ENCODE assay signal across 41 cellular contexts in the genomic region with DNA sequence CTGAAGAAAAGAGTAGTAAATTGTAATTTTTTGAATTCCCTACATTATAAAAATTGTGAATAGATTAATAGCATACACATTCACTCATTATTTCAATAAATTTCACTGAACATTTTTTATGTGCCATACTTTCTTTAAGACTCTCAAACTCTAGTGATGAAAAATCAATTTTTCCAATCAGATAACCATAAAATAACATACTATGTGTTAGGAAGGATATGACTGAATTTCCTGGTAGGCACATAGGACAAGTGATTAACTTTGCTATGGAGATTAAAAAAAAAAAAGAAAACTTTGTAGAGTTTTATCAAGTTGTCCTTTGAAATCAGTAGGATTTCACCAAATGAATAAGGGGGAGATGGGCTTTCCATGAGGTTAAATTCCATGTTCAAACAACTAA.
"Had no signal": no experiment of that assay in that cellular context is flagged by ENCODE, and none has a peak within 500 bp of the region (broad histone marks: within the 10 kb centered on the region; RNA-seq: fewer than 3 reads in every experiment).

No MANE protein-coding gene starts in this region.

- H3K4me3 Mint-ChIP-seq: activated naive CD4-positive, alpha-beta T cell treated with anti-CD3 and anti-CD28 coated beads for 36 hours; activated naive CD4-positive, alpha-beta T cell treated with anti-CD3 and anti-CD28 coated beads, Interleukin-2, amount 10 ng/mL, durations not matched to agents 7 days and 5 days; activated naive CD4-positive, alpha-beta T cell treated with anti-CD3 and anti-CD28 coated beads, Interleukin-2, amount 50 U/mL, for 24 hours; activated naive CD8-positive, alpha-beta T cell; activated naive CD8-positive, alpha-beta T cell treated with anti-CD3 and anti-CD28 coated beads for 36 hours; activated naive CD8-positive, alpha-beta T cell treated with anti-CD3 and anti-CD28 coated beads, Interleukin-2, amount 10 ng/mL, durations not matched to agents 7 days and 5 days; activated naive CD8-positive, alpha-beta T cell treated with anti-CD3 and anti-CD28 coated beads, Interleukin-2, amount 50 U/mL, for 24 hours; activated T-cell treated with anti-CD3 and anti-CD28 coated beads, Interleukin-2, amount 50 U/mL, for 24 hours; activated T-cell treated with anti-CD3 and anti-CD28 coated beads, Interleukin-2, amount 50 U/mL, for 4 hours; activated T-cell treated with anti-CD3 and anti-CD28 coated beads, Interleukin-2, amount 50 U/mL, for 72 hours; activated T-helper 1 cell treated with anti-CD3 and anti-CD28 coated beads, Interleukin-12 subunit alpha, Interleukin-12 subunit beta, Interleukin-2, Interleukin-4 antibody, amounts not matched to agents 30 ng/mL and 10 ng/mL and 1 ng/mL, durations not matched to agents 14 hours and 24 hours and 36 hours; activated T-helper 17 cell treated with anti-CD3 and anti-CD28 coated beads, Interleukin-2, amount 50 U/mL, for 72 hours; brain; central memory CD8-positive, alpha-beta T cell had no signal

- H3K27me3 Mint-ChIP-seq: activated naive CD4-positive, alpha-beta T cell treated with anti-CD3 and anti-CD28 coated beads, Interleukin-2, amount 10 ng/mL, durations not matched to agents 7 days and 5 days; activated naive CD4-positive, alpha-beta T cell treated with anti-CD3 and anti-CD28 coated beads, Interleukin-2, amount 50 U/mL, for 24 hours; activated naive CD8-positive, alpha-beta T cell; activated naive CD8-positive, alpha-beta T cell treated with anti-CD3 and anti-CD28 coated beads for 36 hours; activated naive CD8-positive, alpha-beta T cell treated with anti-CD3 and anti-CD28 coated beads, Interleukin-2, amount 10 ng/mL, durations not matched to agents 7 days and 5 days; activated naive CD8-positive, alpha-beta T cell treated with anti-CD3 and anti-CD28 coated beads, Interleukin-2, amount 50 U/mL, for 24 hours; activated T-cell treated with anti-CD3 and anti-CD28 coated beads, Interleukin-2, amount 50 U/mL, for 24 hours; activated T-helper 17 cell treated with anti-CD3 and anti-CD28 coated beads, Interleukin-2, amount 50 U/mL, for 72 hours; brain; central memory CD8-positive, alpha-beta T cell had no signal

- H3K27me3 ChIP-seq: adrenal gland, ascending aorta, body of pancreas, brain microvascular endothelial cell, breast epithelium, cardiac muscle cell had no signal

- H3K9me3 ChIP-seq: adrenal gland, ascending aorta, body of pancreas, breast epithelium had no signal

- H3K36me3 Mint-ChIP-seq: activated naive CD4-positive, alpha-beta T cell treated with anti-CD3 and anti-CD28 coated beads, Interleukin-2, amount 10 ng/mL, durations not matched to agents 7 days and 5 days; activated naive CD4-positive, alpha-beta T cell treated with anti-CD3 and anti-CD28 coated beads, Interleukin-2, amount 50 U/mL, for 24 hours; activated naive CD4-positive, alpha-beta T cell treated with anti-CD3 and anti-CD28 coated beads, Interleukin-2, amount 50 U/mL, for 72 hours; activated naive CD8-positive, alpha-beta T cell; activated naive CD8-positive, alpha-beta T cell treated with anti-CD3 and anti-CD28 coated beads for 36 hours; activated naive CD8-positive, alpha-beta T cell treated with anti-CD3 and anti-CD28 coated beads, Interleukin-2, amount 10 ng/mL, durations not matched to agents 7 days and 5 days; brain had no signal

- H3K4me1 Mint-ChIP-seq: activated naive CD4-positive, alpha-beta T cell treated with anti-CD3 and anti-CD28 coated beads, Interleukin-2, amount 10 ng/mL, durations not matched to agents 7 days and 5 days; activated naive CD4-positive, alpha-beta T cell treated with anti-CD3 and anti-CD28 coated beads, Interleukin-2, amount 50 U/mL, for 24 hours; activated naive CD8-positive, alpha-beta T cell treated with anti-CD3 and anti-CD28 coated beads for 36 hours; activated naive CD8-positive, alpha-beta T cell treated with anti-CD3 and anti-CD28 coated beads, Interleukin-2, amount 10 ng/mL, durations not matched to agents 7 days and 5 days; activated naive CD8-positive, alpha-beta T cell treated with anti-CD3 and anti-CD28 coated beads, Interleukin-2, amount 50 U/mL, for 24 hours; activated T-helper 17 cell treated with anti-CD3 and anti-CD28 coated beads, Interleukin-2, amount 50 U/mL, for 72 hours; brain; central memory CD8-positive, alpha-beta T cell had no signal

- H3K4me3 ChIP-seq: adrenal gland, ascending aorta, body of pancreas, breast epithelium, cardiac muscle cell had no signal

- H3K27ac Mint-ChIP-seq: activated naive CD4-positive, alpha-beta T cell treated with anti-CD3 and anti-CD28 coated beads for 36 hours; activated naive CD4-positive, alpha-beta T cell treated with anti-CD3 and anti-CD28 coated beads, Interleukin-2, amount 10 ng/mL, durations not matched to agents 7 days and 5 days; activated naive CD4-positive, alpha-beta T cell treated with anti-CD3 and anti-CD28 coated beads, Interleukin-2, amount 50 U/mL, for 24 hours; activated naive CD4-positive, alpha-beta T cell treated with anti-CD3 and anti-CD28 coated beads, Interleukin-2, amount 50 U/mL, for 72 hours; activated naive CD8-positive, alpha-beta T cell; activated naive CD8-positive, alpha-beta T cell treated with anti-CD3 and anti-CD28 coated beads for 36 hours; activated naive CD8-positive, alpha-beta T cell treated with anti-CD3 and anti-CD28 coated beads, Interleukin-2, amount 10 ng/mL, durations not matched to agents 7 days and 5 days; activated naive CD8-positive, alpha-beta T cell treated with anti-CD3 and anti-CD28 coated beads, Interleukin-2, amount 50 U/mL, for 24 hours; activated T-cell treated with anti-CD3 and anti-CD28 coated beads, Interleukin-2, amount 50 U/mL, for 24 hours; activated T-cell treated with anti-CD3 and anti-CD28 coated beads, Interleukin-2, amount 50 U/mL, for 72 hours; activated T-helper 1 cell treated with anti-CD3 and anti-CD28 coated beads, Interleukin-12 subunit alpha, Interleukin-12 subunit beta, Interleukin-2, Interleukin-4 antibody, amounts not matched to agents 30 ng/mL and 10 ng/mL and 1 ng/mL, durations not matched to agents 14 hours and 24 hours and 36 hours; activated T-helper 17 cell treated with anti-CD3 and anti-CD28 coated beads, Interleukin-2, amount 50 U/mL, for 72 hours; activated T-helper 2 cell treated with anti-CD3 and anti-CD28 coated beads, Interferon-gamma antibody, Interleukin-2, Interleukin-4, amounts not matched to agents 10 μg/mL and 5 μg/mL and 100 μg/mL, durations not matched to agents 14 hours and 24 hours and 36 hours; brain had no signal

- H3K36me3 ChIP-seq: adrenal gland, ascending aorta, brain microvascular endothelial cell, breast epithelium, cardiac muscle cell had no signal

- H3K4me1 ChIP-seq: adrenal gland, ascending aorta, body of pancreas, breast epithelium had no signal

- H3K9me3 Mint-ChIP-seq: activated naive CD8-positive, alpha-beta T cell treated with anti-CD3 and anti-CD28 coated beads, Interleukin-2, amount 50 U/mL, for 24 hours; activated T-cell treated with anti-CD3 and anti-CD28 coated beads, Interleukin-2, amount 50 U/mL, for 4 hours; activated T-helper 1 cell treated with anti-CD3 and anti-CD28 coated beads, Interleukin-12 subunit alpha, Interleukin-12 subunit beta, Interleukin-2, Interleukin-4 antibody, amounts not matched to agents 30 ng/mL and 10 ng/mL and 1 ng/mL, durations not matched to agents 14 hours and 24 hours and 36 hours; activated T-helper 2 cell treated with anti-CD3 and anti-CD28 coated beads, Interferon-gamma antibody, Interleukin-2, Interleukin-4, amounts not matched to agents 10 μg/mL and 5 μg/mL and 100 μg/mL, durations not matched to agents 14 hours and 24 hours and 36 hours; brain had no signal

- DNase-seq: activated effector memory CD4-positive, alpha-beta T cell treated with anti-CD3 and anti-CD28 coated beads, Interleukin-2, amount 50 U/mL, for 16 hours; activated effector memory CD4-positive, alpha-beta T cell treated with Interleukin-2 at 50 U/mL for 16 hours; activated gamma-delta T cell; activated gamma-delta T cell treated with Interleukin-2 at 50 U/mL for 16 hours; activated naive CD4-positive, alpha-beta T cell; activated naive CD4-positive, alpha-beta T cell treated with anti-CD3 and anti-CD28 coated beads for 36 hours; activated naive CD4-positive, alpha-beta T cell treated with anti-CD3 and anti-CD28 coated beads, Interleukin-2, amount 10 ng/mL, durations not matched to agents 7 days and 5 days; activated naive CD4-positive, alpha-beta T cell treated with anti-CD3 and anti-CD28 coated beads, Interleukin-2, amount 50 U/mL, for 16 hours; activated naive CD4-positive, alpha-beta T cell treated with Interleukin-2 at 50 U/mL for 16 hours; activated naive CD8-positive, alpha-beta T cell treated with anti-CD3 and anti-CD28 coated beads for 36 hours; activated naive CD8-positive, alpha-beta T cell treated with anti-CD3 and anti-CD28 coated beads, Interleukin-2, amount 10 ng/mL, durations not matched to agents 7 days and 5 days; activated naive CD8-positive, alpha-beta T cell treated with anti-CD3 and anti-CD28 coated beads, Interleukin-2, amount 50 U/mL, for 24 hours; activated T-cell treated with anti-CD3 and anti-CD28 coated beads for 4 hours; activated T-cell treated with anti-CD3 and anti-CD28 coated beads, Interleukin-2, amount 50 U/mL, for 1 hour; activated T-cell treated with anti-CD3 and anti-CD28 coated beads, Interleukin-2, amount 50 U/mL, for 24 hours; activated T-cell treated with anti-CD3 and anti-CD28 coated beads, Interleukin-2, amount 50 U/mL, for 4 hours; activated T-cell treated with anti-CD3 and anti-CD28 coated beads, Interleukin-2, amount 50 U/mL, for 48 hours; activated T-cell treated with anti-CD3 and anti-CD28 coated beads, Interleukin-2, amount 50 U/mL, for 72 hours; adrenal gland; amniotic stem cell; amygdala; anterior cingulate cortex; aorta; body of pancreas; brain microvascular endothelial cell; caudate nucleus; central memory CD4-positive, alpha-beta T cell; cerebellar nuclear complex had no signal

- H3K27ac ChIP-seq: adrenal gland, ascending aorta, body of pancreas, brain microvascular endothelial cell, breast epithelium, cardiac muscle cell had no signal

- ATAC-seq: activated naive CD4-positive, alpha-beta T cell treated with anti-CD3 and anti-CD28 coated beads, Interleukin-2, amount 50 U/mL, for 72 hours; activated naive CD8-positive, alpha-beta T cell treated with anti-CD3 and anti-CD28 coated beads, Interleukin-2, amount 50 U/mL, for 24 hours; activated T-cell treated with anti-CD3 and anti-CD28 coated beads, Interleukin-2, amount 50 U/mL, for 4 hours; activated T-cell treated with anti-CD3 and anti-CD28 coated beads, Interleukin-2, amount 50 U/mL, for 72 hours; activated T-helper 17 cell treated with anti-CD3 and anti-CD28 coated beads, Interleukin-2, amount 50 U/mL, for 72 hours; body of pancreas had no signal

- FAIRE-seq: astrocyte, bronchial epithelial cell had no signal
